13 cellular contexts compared by ENCODE assay signal in genomic region chr3:155553800-155554199, GRCh38.
A peak's percentile ranks its signal among the peaks of the same experiment; 100 is the strongest.
DNase-seq lines count a peak whose midpoint lies in the region; ATAC-seq, FAIRE-seq and TF ChIP-seq lines count a peak whose summit lies in the region.
"Had no signal": no experiment of that assay in that cellular context is flagged by ENCODE, and none has a peak within 500 bp of the region (broad histone marks: within the 10 kb centered on the region; RNA-seq: fewer than 3 reads in every experiment).

No MANE protein-coding gene starts in this region.

- H3K4me3 Mint-ChIP-seq in Calu3 (ENCODE audit: low read depth, unreplicated experiment) (peak overlapping the region; percentile 6), nephron progenitor cell (no peak overlapping the region)
- H3K4me3 Mint-ChIP-seq: H9 had no signal

- 0 out of 4 replicates have a peak, but pooled peaks of 1 of the 2 experiments have one; percentile 5 for TF ChIP-seq EP300 in GM12878 (IDR thresholded peaks at IDR 0.05; ENCODE audit: borderline replicate concordance in 1 of 2, control insufficient read depth in 1 of 2, low read depth in 2 of 2, low read length in 2 of 2)

- no peaks in the 10 kb centered on the region for H3K9me3 Mint-ChIP-seq in Calu3 (ENCODE audit: low read depth, unreplicated experiment)
- H3K9me3 Mint-ChIP-seq in nephron progenitor cell: no peaks in the 10 kb centered on the region
- H3K9me3 Mint-ChIP-seq: H9 had no signal

- no peaks in the 10 kb centered on the region; a peak in 1 of 4 replicates for H3K27me3 ChIP-seq in GM12878 (replicated peaks in 1 of 2; ENCODE audit: control insufficient read depth in 2 of 2, insufficient read depth in 2 of 2, low read length in 1 of 2)
- H3K27me3 ChIP-seq: sigmoid colon had no signal

- H3K4me2 ChIP-seq in GM12878 (ENCODE audit: control insufficient read depth, insufficient read depth): no peak overlapping the region

- H3K27me3 Mint-ChIP-seq in Calu3 (ENCODE audit: unreplicated experiment): no peaks in the 10 kb centered on the region
- no peaks in the 10 kb centered on the region for H3K27me3 Mint-ChIP-seq in nephron progenitor cell (ENCODE audit: low read depth, poor library complexity)

- BruUV-seq in Calu3 (replicated peaks; lab: Mats Ljungman, UMichigan): no TSS peak
- BruUV-seq in GM12878 (replicated peaks; lab: Mats Ljungman, UMichigan): no TSS peak

- H3K36me3 Mint-ChIP-seq in Calu3 (ENCODE audit: insufficient read depth, unreplicated experiment) (peaks cover 20% of the 10 kb centered on the region), nephron progenitor cell (ENCODE audit: low read depth) (peaks cover 51% of the 10 kb centered on the region)

- CTCF ChIA-PET in Calu3 (lab: Charles Lee) (interaction anchor here (0.6 to 1.0 kb wide), 2 partner anchors 45 to 148 kb away, joined by 6 to 12 read pairs; no protein-coding TSS in a partner anchor), GM12878 (lab: Yijun Ruan, JAX) (no interaction called here)

- TF ChIP-seq POLR2A in GM12878 (IDR thresholded peaks at IDR 0.05; ENCODE audit: low read depth, low read length): no peak

- intact Hi-C loops in Calu3 (cut with micrococcal nuclease; ENCODE audit: unreplicated experiment) (loop anchor here (2.0 kb wide), 1 partner anchor 171 kb away; no protein-coding TSS in a partner anchor), GM12878 (cut with micrococcal nuclease; ENCODE audit: unreplicated experiment) (loop anchor here (5.0 to 10.0 kb wide), 2 partner anchors 36 to 321 kb away; partner anchors contain the start of gene GMPS), posterior cingulate gyrus (cut with DNase I) (no loop called here)

- DNase-seq in Calu3: peak; percentile 62
- no peak for DNase-seq in GM12878 (ENCODE audit: low read depth, low spot score)
- no peak for DNase-seq in posterior cingulate gyrus
- DNase-seq in nephron progenitor cell: no peak
- DNase-seq: H9; NCI-H187; sigmoid colon; stimulated activated CD8-positive, alpha-beta memory T cell treated with anti-CD3 and anti-CD28 coated beads, Interleukin-4, amount 100 ng/mL, for 48 hours had no signal

- WGBS in GM12878 (ENCODE audit: insufficient coverage, insufficient replicate concordance, low lambda C conversion rate, missing lambda C conversion rate): 0% methylated on average over 4 of the region's 4 CpGs

- H4K20me1 ChIP-seq in GM12878 (ENCODE audit: control insufficient read depth, insufficient read depth): no peaks in the 10 kb centered on the region

- RAD21 ChIA-PET in GM12878 (lab: Charles Lee; ENCODE audit: unreplicated experiment): no interaction called here

- H2AFZ ChIP-seq in GM12878 (ENCODE audit: control insufficient read depth, low read depth, low read length): no peak overlapping the region

- H3K27ac ChIP-seq in GM12878 (ENCODE audit: control insufficient read depth, insufficient read depth): no peak overlapping the region
- H3K27ac ChIP-seq: sigmoid colon had no signal

- no peak for FAIRE-seq in GM12878 (lab: Jason Lieb, UNC)
- FAIRE-seq: D721Med had no signal

- SMC1A ChIA-PET in GM12878 (lab: Charles Lee; ENCODE audit: uncharacterized antibody, unreplicated experiment): no interaction called here

- no peak overlapping the region for H3K9ac ChIP-seq in GM12878 (ENCODE audit: control insufficient read depth, insufficient read depth, low read length)

- TF ChIP-seq CTCF in Calu3 (IDR thresholded peaks at IDR 0.05; ENCODE audit: unreplicated experiment): no peak
- TF ChIP-seq CTCF in GM12878 (IDR thresholded peaks at IDR 0.05 in 2 of 3, conservative IDR thresholded peaks at IDR 0.05 in 1 of 3; ENCODE audit: control insufficient read depth in 2 of 3, extremely low read depth in 1 of 3, insufficient read depth in 1 of 3, low read depth in 3 of 3, low read length in 3 of 3): no peak
- no peak for TF ChIP-seq CTCF in nephron progenitor cell (IDR thresholded peaks at IDR 0.05)

- H3K4me1 ChIP-seq in GM12878 (ENCODE audit: control insufficient read depth, insufficient read depth, low read length): no peaks in the 10 kb centered on the region
- H3K4me1 ChIP-seq: sigmoid colon had no signal

- POLR2A ChIA-PET in GM12878 (lab: Charles Lee): no interaction called here

- no peaks in the 10 kb centered on the region for H3K36me3 ChIP-seq in GM12878 (ENCODE audit: control insufficient read depth in 2 of 2, insufficient read depth in 2 of 2, low read length in 1 of 2)
- H3K36me3 ChIP-seq: sigmoid colon had no signal

- no peaks in the 10 kb centered on the region for H3K9me3 ChIP-seq in GM12878 (replicated peaks; ENCODE audit: control insufficient read depth, insufficient read depth, low read length)
- H3K9me3 ChIP-seq: sigmoid colon had no signal

- H3K79me2 ChIP-seq in GM12878 (ENCODE audit: control insufficient read depth, insufficient read depth, low read length): no peaks in the 10 kb centered on the region

- ATAC-seq in GM19351 (IDR thresholded peaks at IDR 0.05; ENCODE audit: unreplicated experiment) (peak; percentile 54), HG03460 (IDR thresholded peaks at IDR 0.05; ENCODE audit: unreplicated experiment) (peak; percentile 35), GM12878 (peak; percentile 63), HG03469 (IDR thresholded peaks at IDR 0.05; ENCODE audit: unreplicated experiment) (no peak), GM19035 (IDR thresholded peaks at IDR 0.05; ENCODE audit: unreplicated experiment) (no peak)

- H3K27ac Mint-ChIP-seq in Calu3 (ENCODE audit: unreplicated experiment): peak overlapping the region; percentile 90
- H3K27ac Mint-ChIP-seq in nephron progenitor cell: no peak overlapping the region
- H3K27ac Mint-ChIP-seq: H9 had no signal

- no peak overlapping the region for H3K4me3 ChIP-seq in GM12878
- H3K4me3 ChIP-seq: sigmoid colon had no signal

- no peak for TF ChIP-seq RAD21 in GM12878 (IDR thresholded peaks at IDR 0.05; ENCODE audit: insufficient read depth, low read depth, low read length)

- in situ Hi-C loops in GM12878 (cut with MboI): no loop called here

- H3K4me1 Mint-ChIP-seq in Calu3 (ENCODE audit: low read depth, unreplicated experiment) (peaks cover 49% of the 10 kb centered on the region), nephron progenitor cell (peaks cover 11% of the 10 kb centered on the region)
- H3K4me1 Mint-ChIP-seq: H9 had no signal

TF ChIP-seq in GM12878, 131 proteins besides CTCF, POLR2A, EP300 and RAD21:
- TF ChIP-seq ZNF207 (IDR thresholded peaks at IDR 0.05; ENCODE audit: borderline replicate concordance): no peak
- TF ChIP-seq ATF7 (IDR thresholded peaks at IDR 0.05; ENCODE audit: low read depth): 0 out of 2 replicates have a peak, but pooled peaks have one; percentile 13
- peak in 1 of 2 experiments; percentile 21; a peak in 1 of 4 replicates for TF ChIP-seq IKZF2 (IDR thresholded peaks at IDR 0.05)
TF ChIP-seq in GM12878: peak in this region for 2.

Comparison
In these comparisons a context has a peak if more than half of its experiments do, and no peak if none do; other contexts are left out.
1. ATAC-seq: peak in GM19351 (single experiment), HG03460 (single experiment) and GM12878 (single experiment); none in HG03469 (single experiment) and GM19035 (single experiment).